In genomic region chr2:3535794-3536681, GRCh38 we compare ENCODE assay signal across 8 cellular contexts. TPM values are rescaled to one million over a fixed set of nuclear protein-coding genes. Genes with fewer than 3 reads are reported as not detected.
DNase-seq lines count a peak whose midpoint lies in the region; ATAC-seq, FAIRE-seq and TF ChIP-seq lines count a peak whose summit lies in the region.

No MANE protein-coding gene starts in this region.

- 9% methylated on average over 21 of the region's 24 CpGs for WGBS in K562 (ENCODE audit: insufficient coverage, low coverage, missing lambda C conversion rate)

- TF ChIP-seq POLR2A in K562 (conservative IDR thresholded peaks at IDR 0.05): peak; percentile 64; the same call in 1 of the 2 replicates

- TF ChIP-seq RAD21 in Ishikawa (IDR thresholded peaks at IDR 0.05; ENCODE audit: low read depth) (no peak), K562 (CRISPR knock-in tag; conservative IDR thresholded peaks at IDR 0.05 in 1 of 2, IDR thresholded peaks at IDR 0.05 in 1 of 2) (peak in 1 of 2 experiments; percentile 24; a peak in 1 of 4 replicates)

- H3K9me1 ChIP-seq in K562 (ENCODE audit: control insufficient read depth, insufficient read depth, low read length): no peaks in the 10 kb centered on the region

- H4K20me1 ChIP-seq in K562 (replicated peaks; ENCODE audit: control insufficient read depth, insufficient read depth, low read length): no peaks in the 10 kb centered on the region

- CTCF ChIA-PET in K562 (lab: Yijun Ruan, JAX; ENCODE audit: low intra/inter-chr PET ratio): no interaction called here

- peaks cover 9 to 18% of the 10 kb centered on the region in 2 experiments; a peak in 4 of 5 replicates for H3K4me1 ChIP-seq in K562 (replicated peaks in 1 of 2; ENCODE audit: control insufficient read depth in 2 of 2, insufficient read depth in 2 of 2, low read length in 2 of 2)

- peak overlapping the region; percentile 40 for H3K4me3 ChIP-seq in K562
- peak overlapping the region; percentile 1 to 42 (median 13) for H3K4me3 ChIP-seq in skin epidermis

- POLR2A ChIA-PET in K562 (lab: Yijun Ruan, JAX): interaction anchor here (0.6 to 2.3 kb wide), 2 partner anchors 12 to 123 kb away, joined by 4 to 8 read pairs; no protein-coding TSS in a partner anchor

- peak; percentile 87 for ATAC-seq in K562

- FAIRE-seq in K562 (lab: Jason Lieb, UNC): peak; percentile 90

- no peaks in the 10 kb centered on the region for H3K27me3 ChIP-seq in K562 (ENCODE audit: control insufficient read depth in 2 of 2, insufficient read depth in 2 of 2, low read length in 2 of 2)

- peaks cover 20% of the 10 kb centered on the region; the same call in 2 of the 3 replicates for H3K36me3 ChIP-seq in K562 (ENCODE audit: control insufficient read depth, insufficient read depth, low read length)

- no peak for TF ChIP-seq EP300 in Ishikawa (IDR thresholded peaks at IDR 0.05; ENCODE audit: borderline replicate concordance)
- no peak for TF ChIP-seq EP300 in K562 (IDR thresholded peaks at IDR 0.05; ENCODE audit: low read length)

- peak overlapping the region; percentile 92 for H2AFZ ChIP-seq in K562 (ENCODE audit: low read depth, low read length)

- peak overlapping the region; percentile 86 for H3K27ac ChIP-seq in K562 (ENCODE audit: extremely low read depth, low read depth, low read length)
- H3K27ac ChIP-seq in skin epidermis: peak overlapping the region in 20 of 21 experiments; percentile 69 to 94 (median 84)

- peak; percentile 18 to 45 (median 38); a peak in 3 of 6 replicates for TF ChIP-seq CTCF in K562 (IDR thresholded peaks at IDR 0.05 in 2 of 3, conservative IDR thresholded peaks at IDR 0.05 in 1 of 3; ENCODE audit: insufficient read depth in 2 of 3, low read depth in 1 of 3, low read length in 3 of 3)

- peak overlapping the region; percentile 81 for H3K4me2 ChIP-seq in K562 (ENCODE audit: insufficient read depth, low read length)

- no peaks in the 10 kb centered on the region for H3K79me2 ChIP-seq in K562 (ENCODE audit: control insufficient read depth, insufficient read depth, low read length)

- H3K9me3 ChIP-seq in K562 (replicated peaks; ENCODE audit: control insufficient read depth, insufficient read depth, low read depth, low read length): peaks cover 6% of the 10 kb centered on the region; the same call in 1 of the 2 replicates

- BruUV-seq in K562 (replicated peaks; lab: Mats Ljungman, UMichigan): TSS peak; percentile 58

- H3K9ac ChIP-seq in K562 (ENCODE audit: insufficient read depth in 1 of 2, low read depth in 2 of 2, low read length in 2 of 2): peak overlapping the region; percentile 82 to 98

- DNase-seq in GM03348 (ENCODE audit: low spot score) (peak; percentile 76), K562 (ENCODE audit: extremely low read depth in 1 of 4, low spot score in 3 of 4) (peak; percentile 47 to 71 (median 58)), iris pigment epithelial cell (ENCODE audit: low read depth) (peak; percentile 91), activated gamma-delta T cell (lab: John Stamatoyannopoulos, UW) (no peak), DMS 273 treated with DMSO at 0.1 percent for 48 hours (lab: John Stamatoyannopoulos, UW) (no peak)
- DNase-seq in activated effector memory CD4-positive, alpha-beta T cell treated with anti-CD3 and anti-CD28 coated beads, Interleukin-2, amount 50 U/mL, for 16 hours: no peak

- in situ Hi-C loops in K562 (cut with MboI): no loop called here

- intact Hi-C loops in K562 (cut with micrococcal nuclease): loop anchor here (1.0 to 5.0 kb wide), 2 partner anchors 36 to 116 kb away; no protein-coding TSS in a partner anchor

TF ChIP-seq in Ishikawa, 13 proteins besides CTCF, POLR2A, EP300 and RAD21 (continues in another document):
- TF ChIP-seq TAF1 (IDR thresholded peaks at IDR 0.05; ENCODE audit: low read depth): no peak

RNA-seq across cellular contexts. Expression of gene ADI1, which starts 16.7 kb away (rescaled TPM):
- total RNA-seq in K562 (2011; cell fraction: chromatin; rRNA removed; ENCODE audit: low replicate concordance): 8.2 and 11.8 TPM in 2 replicates
- 5.8 and 8.0 TPM in 2 replicates for total RNA-seq in K562 (2011; cell fraction: nucleolus; rRNA removed)
- total RNA-seq in K562 (2011; cell fraction: nucleoplasm; rRNA removed): 12.0 and 24.3 TPM in 2 replicates
- total RNA-seq in K562 (2014; rRNA removed) (26.7 and 29.2 TPM in 2 replicates), K562 (2014; rRNA removed; fragmentation: Illumina TruSeq; extraction: Trizol) (25.7 and 27.1 TPM in 2 replicates), K562 (2015; rRNA removed; fragmentation: Illumina TruSeq; extraction: Trizol) (48.0 and 51.0 TPM in 2 replicates), K562 (2021) (31.6 and 34.7 TPM in 2 replicates)
- polyA plus RNA-seq in K562 (2011; rRNA removed) (17.6 and 23.6 TPM in 2 replicates), K562 (2014; fragmentation: Illumina TruSeq; extraction: Trizol) (31.4 and 33.7 TPM in 2 replicates), K562 (2014; fragmentation: Nextera tagmentation; extraction: Ambion mirVana) (1 to 10 TPM; 6.1 to 6.6 TPM), K562 (2014; rRNA removed) (20.6 and 21.6 TPM in 2 replicates)
- polyA plus RNA-seq in K562 (2011; cell fraction: cytosol; rRNA removed): 12.7 and 15.2 TPM in 2 replicates
- 11.6 and 15.2 TPM in 2 replicates for polyA plus RNA-seq in K562 (2011; cell fraction: nucleus; rRNA removed)
- polyA plus RNA-seq in K562 (2012): 33.2 and 37.1 TPM in 2 replicates
- polyA minus RNA-seq in K562 (2011; rRNA and poly(A)+ RNA removed): 18.8 and 22.8 TPM in 2 replicates
- 12.2 and 12.5 TPM in 2 replicates for polyA minus RNA-seq in K562 (2011; cell fraction: cytosol; rRNA and poly(A)+ RNA removed)
- polyA minus RNA-seq in K562 (2011; cell fraction: nucleus; rRNA and poly(A)+ RNA removed): 4.2 and 7.2 TPM in 2 replicates

RNA-seq across cellular contexts. Expression of gene RNASEH1, which starts 22.1 kb away (rescaled TPM):
- 18.2 and 25.1 TPM in 2 replicates for total RNA-seq in K562 (2011; cell fraction: chromatin; rRNA removed; ENCODE audit: low replicate concordance)
- total RNA-seq in K562 (2011; cell fraction: nucleolus; rRNA removed): 21.2 and 21.8 TPM in 2 replicates
- 16.9 and 21.5 TPM in 2 replicates for total RNA-seq in K562 (2011; cell fraction: nucleoplasm; rRNA removed)
- total RNA-seq in K562 (2014; rRNA removed) (46.5 and 46.8 TPM in 2 replicates), K562 (2014; rRNA removed; fragmentation: Illumina TruSeq; extraction: Trizol) (40.8 and 42.8 TPM in 2 replicates), K562 (2015; rRNA removed; fragmentation: Illumina TruSeq; extraction: Trizol) (47.1 and 47.5 TPM in 2 replicates), K562 (2021) (44.1 and 45.6 TPM in 2 replicates)
- polyA plus RNA-seq in K562 (2011; rRNA removed) (21.7 and 25.7 TPM in 2 replicates), K562 (2014; fragmentation: Illumina TruSeq; extraction: Trizol) (34.7 and 35.3 TPM in 2 replicates), K562 (2014; fragmentation: Nextera tagmentation; extraction: Ambion mirVana) (10 to 100 TPM; 27.5 to 32.7 TPM), K562 (2014; rRNA removed) (46.8 and 47.9 TPM in 2 replicates)
- polyA plus RNA-seq in K562 (2011; cell fraction: cytosol; rRNA removed): 13.4 and 16.5 TPM in 2 replicates
- 19.4 and 20.6 TPM in 2 replicates for polyA plus RNA-seq in K562 (2011; cell fraction: nucleus; rRNA removed)
- 19.1 and 35.8 TPM in 2 replicates for polyA plus RNA-seq in K562 (2012)
- 20.3 and 20.5 TPM in 2 replicates for polyA minus RNA-seq in K562 (2011; rRNA and poly(A)+ RNA removed)
- 14.8 and 18.3 TPM in 2 replicates for polyA minus RNA-seq in K562 (2011; cell fraction: cytosol; rRNA and poly(A)+ RNA removed)
- 14.9 and 20.8 TPM in 2 replicates for polyA minus RNA-seq in K562 (2011; cell fraction: nucleus; rRNA and poly(A)+ RNA removed)

RNA-seq across cellular contexts. Expression of gene RPS7, which starts 39.0 kb away (rescaled TPM):
- 147 and 178 TPM in 2 replicates for total RNA-seq in K562 (2011; cell fraction: chromatin; rRNA removed; ENCODE audit: low replicate concordance)
- 248 and 275 TPM in 2 replicates for total RNA-seq in K562 (2011; cell fraction: nucleolus; rRNA removed)
- 393 and 713 TPM in 2 replicates for total RNA-seq in K562 (2011; cell fraction: nucleoplasm; rRNA removed)
- total RNA-seq in K562 (2014; rRNA removed) (2,103 and 2,507 TPM in 2 replicates), K562 (2014; rRNA removed; fragmentation: Illumina TruSeq; extraction: Trizol) (3,088 and 3,235 TPM in 2 replicates), K562 (2015; rRNA removed; fragmentation: Illumina TruSeq; extraction: Trizol) (4,033 and 4,169 TPM in 2 replicates), K562 (2021) (2,201 and 2,441 TPM in 2 replicates)
- polyA plus RNA-seq in K562 (2011; rRNA removed) (2,427 and 2,760 TPM in 2 replicates), K562 (2014; fragmentation: Illumina TruSeq; extraction: Trizol) (2,675 and 2,931 TPM in 2 replicates), K562 (2014; fragmentation: Nextera tagmentation; extraction: Ambion mirVana) (1,000 to 10,000 TPM; 2,718 to 3,051 TPM), K562 (2014; rRNA removed) (2,676 and 2,779 TPM in 2 replicates)
- 843 and 1,466 TPM in 2 replicates for polyA plus RNA-seq in K562 (2011; cell fraction: cytosol; rRNA removed)
- polyA plus RNA-seq in K562 (2011; cell fraction: nucleus; rRNA removed): 522 and 963 TPM in 2 replicates
- 1,908 and 2,807 TPM in 2 replicates for polyA plus RNA-seq in K562 (2012)
- polyA minus RNA-seq in K562 (2011; rRNA and poly(A)+ RNA removed): 462 and 473 TPM in 2 replicates
- 394 and 466 TPM in 2 replicates for polyA minus RNA-seq in K562 (2011; cell fraction: cytosol; rRNA and poly(A)+ RNA removed)
- polyA minus RNA-seq in K562 (2011; cell fraction: nucleus; rRNA and poly(A)+ RNA removed): 97.9 and 170 TPM in 2 replicates

RNA-seq across cellular contexts. Expression of gene COLEC11, which starts 58.9 kb away (rescaled TPM):
- 2.0 and 3.4 TPM in 2 replicates for total RNA-seq in K562 (2011; cell fraction: chromatin; rRNA removed; ENCODE audit: low replicate concordance)
- 3.3 and 3.7 TPM in 2 replicates for total RNA-seq in K562 (2011; cell fraction: nucleolus; rRNA removed)
- 3.4 and 3.7 TPM in 2 replicates for total RNA-seq in K562 (2011; cell fraction: nucleoplasm; rRNA removed)
- total RNA-seq in K562 (2014; rRNA removed) (2.9 and 5.4 TPM in 2 replicates), K562 (2014; rRNA removed; fragmentation: Illumina TruSeq; extraction: Trizol) (0.67 and 0.98 TPM in 2 replicates), K562 (2015; rRNA removed; fragmentation: Illumina TruSeq; extraction: Trizol) (2.0 and 2.6 TPM in 2 replicates), K562 (2021) (2.9 and 4.3 TPM in 2 replicates)
- polyA plus RNA-seq in K562 (2011; rRNA removed) (0.93 and 1.6 TPM in 2 replicates), K562 (2014; fragmentation: Illumina TruSeq; extraction: Trizol) (1.8 and 3.2 TPM in 2 replicates), K562 (2014; fragmentation: Nextera tagmentation; extraction: Ambion mirVana) (under 1 TPM; 0.32 to 0.73 TPM), K562 (2014; rRNA removed) (3.3 and 4.3 TPM in 2 replicates)
- polyA plus RNA-seq in K562 (2011; cell fraction: cytosol; rRNA removed): 1.6 and 4.7 TPM in 2 replicates
- polyA plus RNA-seq in K562 (2011; cell fraction: nucleus; rRNA removed): 0.69 and 1.5 TPM in 2 replicates
- polyA plus RNA-seq in K562 (2012): 3.8 and 6.7 TPM in 2 replicates
- polyA minus RNA-seq in K562 (2011; rRNA and poly(A)+ RNA removed): 0.63 and 1.2 TPM in 2 replicates
- not detected in 2 replicates for polyA minus RNA-seq in K562 (2011; cell fraction: cytosol; rRNA and poly(A)+ RNA removed)
- 0.54 and 0.78 TPM in 2 replicates for polyA minus RNA-seq in K562 (2011; cell fraction: nucleus; rRNA and poly(A)+ RNA removed)

Comparison
In these comparisons a context has a peak if more than half of its experiments do, and no peak if none do; other contexts are left out.
1. DNase-seq: peak in GM03348 (single experiment), K562 (4 of 4) and iris pigment epithelial cell (single experiment); none in activated effector memory CD4-positive, alpha-beta T cell treated with anti-CD3 and anti-CD28 coated beads, Interleukin-2, amount 50 U/mL, for 16 hours (single experiment), activated gamma-delta T cell (single experiment) and DMS 273 treated with DMSO at 0.1 percent for 48 hours (single experiment).